ENCODE assay signal across 10 cellular contexts in the genomic region with DNA sequence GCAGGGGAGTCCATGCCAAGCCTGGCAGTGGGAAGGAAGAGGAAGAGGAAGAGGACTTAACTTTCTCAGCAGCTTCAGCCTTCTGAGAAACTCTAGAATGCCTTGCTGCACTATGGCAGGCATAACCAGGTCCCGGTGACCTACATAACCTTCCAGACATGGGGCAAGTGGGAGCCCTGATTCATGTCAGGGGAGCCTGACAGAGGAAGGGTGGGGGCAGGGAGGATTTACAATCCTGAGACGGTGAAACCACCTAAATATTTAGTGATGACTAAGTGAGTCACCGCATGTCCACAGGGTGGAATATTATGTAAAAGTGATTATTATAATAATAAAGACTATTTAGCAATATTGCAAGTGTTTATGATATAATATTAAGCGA. TPM values are rescaled to one million over a fixed set of nuclear protein-coding genes. Genes with fewer than 3 reads are reported as not detected.
DNase-seq lines count a peak whose midpoint lies in the region; ATAC-seq and TF ChIP-seq lines count a peak whose summit lies in the region.
"Had no signal": no experiment of that assay in that cellular context is flagged by ENCODE, and none has a peak within 500 bp of the region (broad histone marks: within the 10 kb centered on the region; RNA-seq: fewer than 3 reads in every experiment).

No MANE protein-coding gene starts in this region.

- ATAC-seq in psoas muscle, result peak; percentile 67 to 89 (median 86)
- no peak for ATAC-seq in GM18498 (IDR thresholded peaks at IDR 0.05; ENCODE audit: unreplicated experiment)

- peaks cover 86% of the 10 kb centered on the region for H3K4me1 Mint-ChIP-seq in Calu3 (ENCODE audit: low read depth, unreplicated experiment)

- H3K27ac Mint-ChIP-seq in Calu3 (ENCODE audit: unreplicated experiment), result no peak overlapping the region
- H3K27ac Mint-ChIP-seq: activated naive CD8-positive, alpha-beta T cell had no signal

- H3K4me3 Mint-ChIP-seq in Calu3 (ENCODE audit: low read depth, unreplicated experiment), result no peak overlapping the region
- H3K4me3 Mint-ChIP-seq: activated naive CD8-positive, alpha-beta T cell had no signal

- H3K9me3 ChIP-seq in esophagus squamous epithelium (no peaks in the 10 kb centered on the region), psoas muscle (no peaks in the 10 kb centered on the region)

- intact Hi-C loops in Calu3 (cut with micrococcal nuclease; ENCODE audit: unreplicated experiment) (no loop called here), esophagus squamous epithelium (cut with DNase I) (no loop called here), psoas muscle (cut with DNase I) (no loop called here)

- DNase-seq in Calu3, result peak; percentile 61
- peak; percentile 87 for DNase-seq in RPMI7951 (ENCODE audit: low read depth)
- DNase-seq in esophagus squamous epithelium (lab: John Stamatoyannopoulos, UW), result no peak
- DNase-seq in psoas muscle, result peak in 1 of 2 donors; percentile 67
- DNase-seq in SIG-M5 treated with dmso at 0.1 percent for 504 hours (lab: John Stamatoyannopoulos, UW; ENCODE audit: unreplicated experiment), result no peak
- DNase-seq in NCI-H748 treated with DMSO at 0.1 percent for 48 hours (lab: John Stamatoyannopoulos, UW), result no peak
- no peak for DNase-seq in ureter (ENCODE audit: low spot score)

- H3K4me3 ChIP-seq in esophagus squamous epithelium (no peak overlapping the region), psoas muscle (no peak overlapping the region)

- no peaks in the 10 kb centered on the region for H3K27me3 Mint-ChIP-seq in Calu3 (ENCODE audit: unreplicated experiment)

- TF ChIP-seq CTCF in Calu3 (IDR thresholded peaks at IDR 0.05; ENCODE audit: unreplicated experiment), result no peak
- no peak for TF ChIP-seq CTCF in esophagus squamous epithelium (IDR thresholded peaks at IDR 0.05)
- no peak for TF ChIP-seq CTCF in psoas muscle (IDR thresholded peaks at IDR 0.05)

- CTCF ChIA-PET in Calu3 (lab: Charles Lee), result interaction anchor here (0.9 to 1.1 kb wide), 3 partner anchors 18 to 159 kb away, joined by 3 read pairs; a partner anchor contains a TSS

- no peaks in the 10 kb centered on the region for H3K36me3 ChIP-seq in esophagus squamous epithelium
- no peaks in the 10 kb centered on the region for H3K36me3 ChIP-seq in psoas muscle (ENCODE audit: insufficient read depth in 1 of 2, low read depth in 1 of 2)

- no peak for TF ChIP-seq POLR2A in esophagus squamous epithelium (IDR thresholded peaks at IDR 0.05)

- H3K9me3 Mint-ChIP-seq in Calu3 (ENCODE audit: low read depth, unreplicated experiment), result no peaks in the 10 kb centered on the region
- H3K9me3 Mint-ChIP-seq: type B pancreatic cell had no signal

- H3K27me3 ChIP-seq in esophagus squamous epithelium (no peaks in the 10 kb centered on the region), psoas muscle (ENCODE audit: insufficient read depth in 3 of 3, low read length in 2 of 3) (no peaks in the 10 kb centered on the region)

- 27 to 30% methylated on average over 4 of the region's 4 CpGs for WGBS in esophagus squamous epithelium, 2 donors
- whole genome bisulfite sequencing in psoas muscle, 3 donors, result 50 to 74% (median 55%) methylated on average over 4 of the region's 4 CpGs

- H3K4me1 ChIP-seq in esophagus squamous epithelium (peaks cover 52 to 69% (median 57%) of the 10 kb centered on the region in 3 donors), psoas muscle (peaks cover 37% of the 10 kb centered on the region)

- H3K27ac ChIP-seq in esophagus squamous epithelium, result peak overlapping the region; percentile 61 to 89 (median 72)
- H3K27ac ChIP-seq in psoas muscle, result peak overlapping the region; percentile 71

- H3K36me3 Mint-ChIP-seq in Calu3 (ENCODE audit: insufficient read depth, unreplicated experiment), result no peaks in the 10 kb centered on the region
- H3K36me3 Mint-ChIP-seq: activated naive CD8-positive, alpha-beta T cell; type B pancreatic cell had no signal

- no TSS peak for BruUV-seq in Calu3 (replicated peaks; lab: Mats Ljungman, UMichigan)

RNA-seq across cellular contexts. Expression of a gene that starts 46.7 kb away (rescaled TPM):
- 140 and 153 TPM in 2 replicates for total RNA-seq in Calu3 (2022)
- 13.1 and 15.1 TPM in 2 replicates for total RNA-seq in RPMI7951 (2014; rRNA removed; shearing (Covaris generic))
- total RNA-seq in esophagus squamous epithelium, result 10 to 100 TPM; 54.5 to 99.0 (median 59.1) TPM
- total RNA-seq in psoas muscle, result 10 to 100 TPM; 16.5 to 36.6 (median 29.6) TPM
- polyA plus RNA-seq in psoas muscle, result 1 to 10 TPM; 4.0 to 6.1 (median 5.1) TPM
- 76.2 TPM for total RNA-seq in ureter

Comparison
In these comparisons a context has a peak if more than half of its experiments do, and no peak if none do; other contexts are left out.
1. DNase-seq: peak in Calu3 (single experiment) and RPMI7951 (single experiment); none in esophagus squamous epithelium (single experiment), SIG-M5 treated with dmso at 0.1 percent for 504 hours (single experiment), NCI-H748 treated with DMSO at 0.1 percent for 48 hours (single experiment) and ureter (single experiment).